Comparison of ENCODE assay signal across 15 cellular contexts in the genomic region with DNA sequence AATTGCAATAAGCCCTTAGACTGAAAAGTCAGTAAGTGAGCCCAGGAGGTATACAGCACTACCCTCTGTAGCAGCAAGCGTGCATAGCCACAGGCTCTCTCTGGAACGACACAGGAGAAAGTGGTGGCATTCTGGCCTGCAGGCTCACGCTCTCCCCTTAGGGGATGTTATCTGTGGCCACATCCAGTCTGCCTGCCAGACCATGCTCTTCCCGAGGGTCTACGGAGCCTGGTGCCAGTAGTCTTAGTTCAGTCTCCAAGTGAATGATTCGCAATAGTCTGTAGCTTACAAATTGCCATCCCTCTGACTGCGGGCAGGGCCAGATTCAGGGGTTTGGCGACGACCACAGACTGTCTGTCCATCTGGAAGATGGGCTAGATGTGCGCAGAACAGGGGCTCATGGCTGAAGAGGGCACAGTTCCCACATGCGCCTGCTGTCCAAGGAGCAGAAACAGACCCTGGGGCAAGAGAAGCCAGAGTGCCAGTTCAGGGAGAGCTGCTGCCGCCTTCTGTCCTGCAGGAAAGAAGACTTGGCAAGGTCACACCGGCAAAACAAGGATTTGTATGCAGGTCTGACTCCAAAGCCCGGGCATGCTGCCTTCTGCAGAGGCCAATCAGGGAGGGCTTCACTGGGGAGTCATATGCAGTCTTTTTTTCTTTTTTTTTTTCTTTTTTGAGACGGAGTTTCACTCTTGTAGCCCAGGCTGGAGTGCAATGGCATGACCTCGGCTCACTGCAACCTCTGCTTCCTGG. TPM values are rescaled to one million over a fixed set of nuclear protein-coding genes. Genes with fewer than 3 reads are reported as not detected.
DNase-seq lines count a peak whose midpoint lies in the region; ATAC-seq and TF ChIP-seq lines count a peak whose summit lies in the region.
"Had no signal": no experiment of that assay in that cellular context is flagged by ENCODE, and none has a peak within 500 bp of the region (broad histone marks: within the 10 kb centered on the region; RNA-seq: fewer than 3 reads in every experiment).

No MANE protein-coding gene starts in this region.

- H3K4me3 ChIP-seq in SK-N-SH (ENCODE audit: low read depth in 2 of 2, low read length in 1 of 2) (no peak overlapping the region), vagina (no peak overlapping the region)
- H3K4me3 ChIP-seq: K562, lung, thyroid gland had no signal

- no peak overlapping the region for H3K4me2 ChIP-seq in SK-N-SH

- peaks cover 7% of the 10 kb centered on the region for H3K27me3 Mint-ChIP-seq in nephron (ENCODE audit: low read depth)
- peaks cover 7% of the 10 kb centered on the region for H3K27me3 Mint-ChIP-seq in activated T-cell treated with anti-CD3 and anti-CD28 coated beads, Interleukin-2, amount 50 U/mL, for 24 hours
- H3K27me3 Mint-ChIP-seq: activated T-helper 17 cell treated with anti-CD3 and anti-CD28 coated beads, Interleukin-2, amount 50 U/mL, for 72 hours had no signal

- peaks cover 7% of the 10 kb centered on the region; the same call in 1 of the 2 replicates for H3K79me2 ChIP-seq in SK-N-SH (ENCODE audit: insufficient read depth)

- no peak for TF ChIP-seq EP300 in SK-N-SH (IDR thresholded peaks at IDR 0.05; ENCODE audit: borderline replicate concordance in 1 of 2, low read depth in 1 of 2, low read length in 1 of 2)

- H3K27me3 ChIP-seq in SK-N-SH (ENCODE audit: insufficient read depth) (no peaks in the 10 kb centered on the region), vagina (no peaks in the 10 kb centered on the region)
- H3K27me3 ChIP-seq: thyroid gland had no signal

- no peaks in the 10 kb centered on the region for H3K9me2 ChIP-seq in SK-N-SH

- no peak for TF ChIP-seq RAD21 in SK-N-SH (IDR thresholded peaks at IDR 0.05; ENCODE audit: low read length)

- 82% methylated on average over 16 of the region's 16 CpGs for WGBS in SK-N-SH (ENCODE audit: low lambda C conversion rate)

- DNase-seq in SK-N-SH, result peak; percentile 56
- DNase-seq in fibroblast of gingiva (ENCODE audit: low read depth), result peak; percentile 57
- no peak for DNase-seq in vagina (ENCODE audit: extremely low spot score in 2 of 2)
- no peak for DNase-seq in T-helper 9 cell
- no peak for DNase-seq in activated T-cell treated with anti-CD3 and anti-CD28 coated beads, Interleukin-2, amount 50 U/mL, for 24 hours
- DNase-seq: activated CD4-positive, alpha-beta T cell treated with anti-CD3 and anti-CD28 coated beads for 4 hours; DND-41; retina; thyroid gland had no signal

- H3K36me3 ChIP-seq in SK-N-SH (replicated peaks in 1 of 2; ENCODE audit: control insufficient read depth in 1 of 2, insufficient read depth in 2 of 2, low read length in 1 of 2) (no peaks in the 10 kb centered on the region), vagina (no peaks in the 10 kb centered on the region)
- H3K36me3 ChIP-seq: thyroid gland had no signal

- peaks cover 7% of the 10 kb centered on the region for H4K20me1 ChIP-seq in SK-N-SH (ENCODE audit: insufficient read depth)

- intact Hi-C loops in vagina (cut with DNase I), result loop anchor here (5.0 kb wide), 1 partner anchor 58 kb away; no protein-coding TSS in a partner anchor

- no peak for TF ChIP-seq POLR2A in vagina (IDR thresholded peaks at IDR 0.05)

- no peak overlapping the region for H3K9ac ChIP-seq in SK-N-SH

- H3K4me1 Mint-ChIP-seq in nephron, result peaks cover 13% of the 10 kb centered on the region
- peaks cover 17% of the 10 kb centered on the region for H3K4me1 Mint-ChIP-seq in activated T-cell treated with anti-CD3 and anti-CD28 coated beads, Interleukin-2, amount 50 U/mL, for 24 hours (ENCODE audit: low read depth)

- H3F3A ChIP-seq in SK-N-SH (replicated peaks; ENCODE audit: insufficient read depth), result peaks cover 4% of the 10 kb centered on the region

- ATAC-seq in SK-N-SH treated with all-trans-retinoic acid at 6 μM for 48 hours (no peak), HG03354 (IDR thresholded peaks at IDR 0.05; ENCODE audit: poor library complexity, severe bottlenecking, unreplicated experiment) (no peak)
- ATAC-seq: activated T-helper 17 cell treated with anti-CD3 and anti-CD28 coated beads, Interleukin-2, amount 50 U/mL, for 72 hours; K562 had no signal

- POLR2A ChIA-PET in SK-N-SH (lab: Yijun Ruan, JAX), result interaction anchor here (0.6 kb wide), 1 partner anchor 99 kb away, joined by 4 read pairs; no protein-coding TSS in a partner anchor

- peaks cover 14 to 30% of the 10 kb centered on the region in 2 experiments; a peak in 2 of 4 replicates for H3K4me1 ChIP-seq in SK-N-SH (ENCODE audit: control insufficient read depth in 1 of 2, insufficient read depth in 2 of 2, low read depth in 1 of 2, low read length in 1 of 2)
- peaks cover 61% of the 10 kb centered on the region for H3K4me1 ChIP-seq in vagina

- no peaks in the 10 kb centered on the region for H3K9me3 Mint-ChIP-seq in nephron
- H3K9me3 Mint-ChIP-seq in activated T-cell treated with anti-CD3 and anti-CD28 coated beads, Interleukin-2, amount 50 U/mL, for 24 hours, result no peaks in the 10 kb centered on the region
- H3K9me3 Mint-ChIP-seq: activated T-helper 17 cell treated with anti-CD3 and anti-CD28 coated beads, Interleukin-2, amount 50 U/mL, for 72 hours had no signal

- no peaks in the 10 kb centered on the region for H3K36me3 Mint-ChIP-seq in nephron (ENCODE audit: low read depth)
- H3K36me3 Mint-ChIP-seq in activated T-cell treated with anti-CD3 and anti-CD28 coated beads, Interleukin-2, amount 50 U/mL, for 24 hours (ENCODE audit: low read depth), result no peaks in the 10 kb centered on the region

- no peak overlapping the region for H2AFZ ChIP-seq in SK-N-SH (ENCODE audit: low read depth)

- H3K9me3 ChIP-seq in SK-N-SH (no peaks in the 10 kb centered on the region), vagina (no peaks in the 10 kb centered on the region)
- H3K9me3 ChIP-seq: thyroid gland had no signal

- H3K27ac ChIP-seq in SK-N-SH (ENCODE audit: low read depth in 2 of 2, low read length in 1 of 2) (no peak overlapping the region; a peak in 1 of 4 replicates), vagina (peak overlapping the region; percentile 97)

- TF ChIP-seq CTCF in SK-N-SH (IDR thresholded peaks at IDR 0.05) (no peak), nephron (IDR thresholded peaks at IDR 0.05; ENCODE audit: unreplicated experiment in 3 of 3) (no peak), vagina (IDR thresholded peaks at IDR 0.05) (no peak)

- H3K4me3 Mint-ChIP-seq in nephron, result peak overlapping the region; percentile 16 to 53 (median 23)
- H3K4me3 Mint-ChIP-seq in activated T-cell treated with anti-CD3 and anti-CD28 coated beads, Interleukin-2, amount 50 U/mL, for 24 hours, result no peak overlapping the region
- H3K4me3 Mint-ChIP-seq: activated T-helper 17 cell treated with anti-CD3 and anti-CD28 coated beads, Interleukin-2, amount 50 U/mL, for 72 hours had no signal

- CTCF ChIA-PET in SK-N-SH (lab: Yijun Ruan, JAX), result interaction anchor here (1.0 to 4.0 kb wide), 6 partner anchors 9 to 226 kb away, joined by 3 to 23 read pairs (median 5); no protein-coding TSS in a partner anchor

- peak overlapping the region; percentile 38 to 100 (median 66) for H3K27ac Mint-ChIP-seq in nephron
- no peak overlapping the region for H3K27ac Mint-ChIP-seq in activated T-cell treated with anti-CD3 and anti-CD28 coated beads, Interleukin-2, amount 50 U/mL, for 24 hours
- H3K27ac Mint-ChIP-seq: activated T-helper 17 cell treated with anti-CD3 and anti-CD28 coated beads, Interleukin-2, amount 50 U/mL, for 72 hours had no signal

TF ChIP-seq in SK-N-SH, 30 proteins besides CTCF, POLR2A, EP300 and RAD21 (continues in another document):
- TF ChIP-seq, protein P1, sequence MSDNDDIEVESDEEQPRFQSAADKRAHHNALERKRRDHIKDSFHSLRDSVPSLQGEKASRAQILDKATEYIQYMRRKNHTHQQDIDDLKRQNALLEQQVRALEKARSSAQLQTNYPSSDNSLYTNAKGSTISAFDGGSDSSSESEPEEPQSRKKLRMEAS (IDR thresholded peaks at IDR 0.05; ENCODE audit: low read depth), result no peak
- TF ChIP-seq, protein P2, sequence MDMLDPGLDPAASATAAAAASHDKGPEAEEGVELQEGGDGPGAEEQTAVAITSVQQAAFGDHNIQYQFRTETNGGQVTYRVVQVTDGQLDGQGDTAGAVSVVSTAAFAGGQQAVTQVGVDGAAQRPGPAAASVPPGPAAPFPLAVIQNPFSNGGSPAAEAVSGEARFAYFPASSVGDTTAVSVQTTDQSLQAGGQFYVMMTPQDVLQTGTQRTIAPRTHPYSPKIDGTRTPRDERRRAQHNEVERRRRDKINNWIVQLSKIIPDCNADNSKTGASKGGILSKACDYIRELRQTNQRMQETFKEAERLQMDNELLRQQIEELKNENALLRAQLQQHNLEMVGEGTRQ (IDR thresholded peaks at IDR 0.05; ENCODE audit: borderline replicate concordance, low read depth, low read length), result no peak
- TF ChIP-seq TCF12 (IDR thresholded peaks at IDR 0.05) (no peak), GATA2 (CRISPR knock-in tag; IDR thresholded peaks at IDR 0.05) (no peak)

TF ChIP-seq in SK-N-SH treated with all-trans-retinoic acid at 6 μM for 48 hours, 23 proteins besides CTCF, POLR2A, EP300 and RAD21 (continues in another document):
- TF ChIP-seq ARNTL (CRISPR knock-in tag; IDR thresholded peaks at IDR 0.05; ENCODE audit: borderline replicate concordance, low read depth), result no peak
- no peak for TF ChIP-seq SNAI2 (CRISPR knock-in tag; IDR thresholded peaks at IDR 0.05)
- TF ChIP-seq BACH2 (CRISPR knock-in tag; IDR thresholded peaks at IDR 0.05; ENCODE audit: borderline replicate concordance), result no peak
- no peak for TF ChIP-seq OSR1 (CRISPR knock-in tag; IDR thresholded peaks at IDR 0.05)
- TF ChIP-seq ISL1 (CRISPR knock-in tag; IDR thresholded peaks at IDR 0.05), result no peak
- no peak for TF ChIP-seq PPARA (CRISPR knock-in tag; IDR thresholded peaks at IDR 0.05; ENCODE audit: borderline replicate concordance)
- TF ChIP-seq, protein P3, sequence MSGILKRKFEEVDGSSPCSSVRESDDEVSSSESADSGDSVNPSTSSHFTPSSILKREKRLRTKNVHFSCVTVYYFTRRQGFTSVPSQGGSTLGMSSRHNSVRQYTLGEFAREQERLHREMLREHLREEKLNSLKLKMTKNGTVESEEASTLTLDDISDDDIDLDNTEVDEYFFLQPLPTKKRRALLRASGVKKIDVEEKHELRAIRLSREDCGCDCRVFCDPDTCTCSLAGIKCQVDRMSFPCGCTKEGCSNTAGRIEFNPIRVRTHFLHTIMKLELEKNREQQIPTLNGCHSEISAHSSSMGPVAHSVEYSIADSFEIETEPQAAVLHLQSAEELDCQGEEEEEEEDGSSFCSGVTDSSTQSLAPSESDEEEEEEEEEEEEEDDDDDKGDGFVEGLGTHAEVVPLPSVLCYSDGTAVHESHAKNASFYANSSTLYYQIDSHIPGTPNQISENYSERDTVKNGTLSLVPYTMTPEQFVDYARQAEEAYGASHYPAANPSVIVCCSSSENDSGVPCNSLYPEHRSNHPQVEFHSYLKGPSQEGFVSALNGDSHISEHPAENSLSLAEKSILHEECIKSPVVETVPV (CRISPR knock-in tag; IDR thresholded peaks at IDR 0.05), result no peak
- no peak for TF ChIP-seq ZNF8 (CRISPR knock-in tag; IDR thresholded peaks at IDR 0.05)

RNA-seq across cellular contexts. Expression of a gene that starts 3.5 kb away (rescaled TPM):
- 9.5 TPM in 2 replicates for polyA plus RNA-seq in SK-N-SH (2012; rRNA removed)
- 8.3 and 8.8 TPM in 2 replicates for polyA plus RNA-seq in SK-N-SH (2012; cell fraction: cytosol; rRNA removed)
- polyA plus RNA-seq in SK-N-SH (2012; cell fraction: nucleus; rRNA removed), result 9.5 and 11.9 TPM in 2 replicates
- 30.4 TPM for total RNA-seq in vagina

RNA-seq across cellular contexts. Expression of a gene that starts 40.4 kb away (rescaled TPM):
- 0.62 and 1.2 TPM in 2 replicates for polyA plus RNA-seq in SK-N-SH (2012; rRNA removed)
- polyA plus RNA-seq in SK-N-SH (2012; cell fraction: cytosol; rRNA removed), result 0.58 and 1.1 TPM in 2 replicates
- polyA plus RNA-seq in SK-N-SH (2012; cell fraction: nucleus; rRNA removed), result 0.65 and 0.79 TPM in 2 replicates
- total RNA-seq in vagina, result 13.5 TPM

Comparison
In these comparisons a context has a peak if more than half of its experiments do, and no peak if none do; other contexts are left out.
1. DNase-seq: peak in SK-N-SH (single experiment) and fibroblast of gingiva (single experiment); none in vagina (0 of 2), T-helper 9 cell (single experiment) and activated T-cell treated with anti-CD3 and anti-CD28 coated beads, Interleukin-2, amount 50 U/mL, for 24 hours (single experiment).